ENCODE assay signal across 8 cellular contexts in the genomic region with DNA sequence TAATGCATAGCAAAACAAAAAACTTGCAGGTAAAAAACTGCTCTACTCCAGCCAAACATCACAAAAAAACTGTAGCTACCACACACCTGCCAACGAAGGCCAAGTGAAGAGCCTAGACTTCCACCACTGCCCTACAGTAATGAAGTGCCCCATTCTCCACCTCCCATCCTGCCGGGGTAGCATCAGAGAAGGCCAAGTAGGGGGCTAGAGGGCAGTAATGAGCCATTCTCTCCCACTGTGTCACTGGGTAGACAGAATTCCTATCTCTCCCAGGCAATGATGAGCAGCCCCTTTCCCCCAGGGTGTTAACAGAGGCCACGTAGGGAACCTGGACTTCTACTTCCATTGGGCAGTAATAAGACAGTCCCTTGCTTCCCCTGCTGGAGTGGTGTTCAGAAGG. TPM values are rescaled to one million over a fixed set of nuclear protein-coding genes. Genes with fewer than 3 reads are reported as not detected.
DNase-seq lines count a peak whose midpoint lies in the region; ATAC-seq lines count a peak whose summit lies in the region.

No MANE protein-coding gene starts in this region.

- no peak for ATAC-seq in GM18907 (IDR thresholded peaks at IDR 0.05; ENCODE audit: unreplicated experiment)

- in situ Hi-C loops in ACHN (cut with HindIII; ENCODE audit: low pct_ligation_motif_present, low pct_unique_long_range_greater_than_20kb, low sequenced_read_pairs): no loop called here

- DNase-seq in ACHN (peak; percentile 61), ELF-1 (ENCODE audit: low read depth, low spot score) (peak; percentile 85), M059J (ENCODE audit: low read depth) (peak; percentile 38), amniotic epithelial cell (ENCODE audit: low read depth) (peak; percentile 54), kidney tubule cell (ENCODE audit: low spot score) (peak; percentile 51), dedifferentiated amniotic fluid mesenchymal stem cell (ENCODE audit: extremely low spot score) (no peak), NCI-H345 (lab: John Stamatoyannopoulos, UW) (no peak)

RNA-seq across cellular contexts. Expression of gene SEC22C, which starts 9.5 kb away (rescaled TPM):
- 47.3 and 57.7 TPM in 2 replicates for total RNA-seq in M059J (2014; rRNA removed; shearing (Covaris generic))

RNA-seq across cellular contexts. Expression of gene SS18L2, which starts 18.4 kb away (rescaled TPM):
- total RNA-seq in M059J (2014; rRNA removed; shearing (Covaris generic)): 34.6 and 35.1 TPM in 2 replicates

RNA-seq across cellular contexts. Expression of gene NKTR, which starts 28.2 kb away (rescaled TPM):
- total RNA-seq in M059J (2014; rRNA removed; shearing (Covaris generic)): 8.0 and 9.4 TPM in 2 replicates

Comparison
In these comparisons a context has a peak if more than half of its experiments do, and no peak if none do; other contexts are left out.
1. DNase-seq: peak in ACHN (single experiment), ELF-1 (single experiment), M059J (single experiment), amniotic epithelial cell (single experiment) and kidney tubule cell (single experiment); none in dedifferentiated amniotic fluid mesenchymal stem cell (single experiment) and NCI-H345 (single experiment).